In genomic region chr5:176902102-176902814, GRCh38 we compare ENCODE assay signal across 1 cellular context.
TF ChIP-seq lines count a peak whose summit lies in the region.

No MANE protein-coding gene starts in this region.

TF ChIP-seq in GM12878, 131 proteins besides CTCF, POLR2A, EP300 and RAD21 (continued from another document):
- TF ChIP-seq, protein P1, sequence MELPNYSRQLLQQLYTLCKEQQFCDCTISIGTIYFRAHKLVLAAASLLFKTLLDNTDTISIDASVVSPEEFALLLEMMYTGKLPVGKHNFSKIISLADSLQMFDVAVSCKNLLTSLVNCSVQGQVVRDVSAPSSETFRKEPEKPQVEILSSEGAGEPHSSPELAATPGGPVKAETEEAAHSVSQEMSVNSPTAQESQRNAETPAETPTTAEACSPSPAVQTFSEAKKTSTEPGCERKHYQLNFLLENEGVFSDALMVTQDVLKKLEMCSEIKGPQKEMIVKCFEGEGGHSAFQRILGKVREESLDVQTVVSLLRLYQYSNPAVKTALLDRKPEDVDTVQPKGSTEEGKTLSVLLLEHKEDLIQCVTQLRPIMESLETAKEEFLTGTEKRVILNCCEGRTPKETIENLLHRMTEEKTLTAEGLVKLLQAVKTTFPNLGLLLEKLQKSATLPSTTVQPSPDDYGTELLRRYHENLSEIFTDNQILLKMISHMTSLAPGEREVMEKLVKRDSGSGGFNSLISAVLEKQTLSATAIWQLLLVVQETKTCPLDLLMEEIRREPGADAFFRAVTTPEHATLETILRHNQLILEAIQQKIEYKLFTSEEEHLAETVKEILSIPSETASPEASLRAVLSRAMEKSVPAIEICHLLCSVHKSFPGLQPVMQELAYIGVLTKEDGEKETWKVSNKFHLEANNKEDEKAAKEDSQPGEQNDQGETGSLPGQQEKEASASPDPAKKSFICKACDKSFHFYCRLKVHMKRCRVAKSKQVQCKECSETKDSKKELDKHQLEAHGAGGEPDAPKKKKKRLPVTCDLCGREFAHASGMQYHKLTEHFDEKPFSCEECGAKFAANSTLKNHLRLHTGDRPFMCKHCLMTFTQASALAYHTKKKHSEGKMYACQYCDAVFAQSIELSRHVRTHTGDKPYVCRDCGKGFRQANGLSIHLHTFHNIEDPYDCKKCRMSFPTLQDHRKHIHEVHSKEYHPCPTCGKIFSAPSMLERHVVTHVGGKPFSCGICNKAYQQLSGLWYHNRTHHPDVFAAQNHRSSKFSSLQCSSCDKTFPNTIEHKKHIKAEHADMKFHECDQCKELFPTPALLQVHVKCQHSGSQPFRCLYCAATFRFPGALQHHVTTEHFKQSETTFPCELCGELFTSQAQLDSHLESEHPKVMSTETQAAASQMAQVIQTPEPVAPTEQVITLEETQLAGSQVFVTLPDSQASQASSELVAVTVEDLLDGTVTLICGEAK (IDR thresholded peaks at IDR 0.05; ENCODE audit: borderline replicate concordance): peak; percentile 74
- no peak for TF ChIP-seq JUND (IDR thresholded peaks at IDR 0.05; ENCODE audit: low read depth, low read length)
- no peak for TF ChIP-seq RCOR1 (conservative IDR thresholded peaks at IDR 0.05; ENCODE audit: low read depth, low read length)
